In genomic region chr11:128765104-128765503, GRCh38 we compare ENCODE assay signal across 23 cellular contexts.
"Had no signal": no experiment of that assay in that cellular context is flagged by ENCODE, and none has a peak within 500 bp of the region (broad histone marks: within the 10 kb centered on the region; RNA-seq: fewer than 3 reads in every experiment).

No MANE protein-coding gene starts in this region.

- DNase-seq: dermis blood vessel endothelial cell; effector memory CD4-positive, alpha-beta T cell; foreskin keratinocyte; heart left ventricle; hypothalamus; mammary epithelial cell; mesendoderm; midbrain; naive thymus-derived CD8-positive, alpha-beta T cell; sigmoid colon; stimulated activated CD4-positive, alpha-beta T cell treated with anti-CD3 and anti-CD28 coated beads, Interleukin-2, amount 100 ng/mL, for 24 hours; stimulated activated CD4-positive, alpha-beta T cell treated with anti-CD3 and anti-CD28 coated beads, Interleukin-4, amount 100 ng/mL, for 24 hours; stimulated activated naive CD4-positive, alpha-beta T cell treated with Interleukin-2 at 50 U/mL for 16 hours; trophoblast cell had no signal

- H3K4me3 ChIP-seq: coronary artery, esophagus muscularis mucosa, gastroesophageal sphincter, heart left ventricle, sigmoid colon, thyroid gland had no signal

- H3K9me3 ChIP-seq: esophagus muscularis mucosa, gastroesophageal sphincter, heart left ventricle, neutrophil, sigmoid colon, stomach, thyroid gland had no signal

- ATAC-seq: foreskin keratinocyte; gastroesophageal sphincter; heart left ventricle; left lobe of liver; naive thymus-derived CD8-positive, alpha-beta T cell; stimulated activated effector memory CD8-positive, alpha-beta T cell treated with anti-CD3 and anti-CD28 coated beads, Interleukin-12 subunit alpha, Interleukin-12 subunit beta, amount 100 ng/mL, for 72 hours had no signal

- H3K4me1 ChIP-seq: foreskin keratinocyte, gastroesophageal sphincter, parathyroid adenoma, sigmoid colon had no signal

- H3K27ac ChIP-seq: coronary artery, esophagus muscularis mucosa, foreskin keratinocyte, gastroesophageal sphincter, heart left ventricle, neutrophil, parathyroid adenoma, sigmoid colon, stomach, thyroid gland had no signal

- H3K36me3 ChIP-seq: thyroid gland had no signal

- H3K27me3 ChIP-seq: esophagus muscularis mucosa, gastroesophageal sphincter, heart left ventricle, neutrophil, sigmoid colon, stomach, thyroid gland had no signal
